Comparison of ENCODE assay signal across 14 cellular contexts in genomic region chr14:60965402-60965801, GRCh38. TPM values are rescaled to one million over a fixed set of nuclear protein-coding genes. Genes with fewer than 3 reads are reported as not detected.
DNase-seq lines count a peak whose midpoint lies in the region; TF ChIP-seq lines count a peak whose summit lies in the region.
"Had no signal": no experiment of that assay in that cellular context is flagged by ENCODE, and none has a peak within 500 bp of the region (broad histone marks: within the 10 kb centered on the region; RNA-seq: fewer than 3 reads in every experiment).

No MANE protein-coding gene starts in this region.

- DNase-seq in EL (peak; percentile 39), cardiac fibroblast (ENCODE audit: low read depth in 2 of 2) (peak; percentile 77), myocyte (ENCODE audit: low read depth) (peak; percentile 51), PC-9 (no peak), SW 1271 (lab: John Stamatoyannopoulos, UW) (no peak), AG20443 (ENCODE audit: low spot score) (no peak)
- DNase-seq: activated B cell treated with CpG ODN at 0.5 μM for 24 hours; activated naive CD4-positive, alpha-beta T cell; effector memory CD4-positive, alpha-beta T cell; naive thymus-derived CD8-positive, alpha-beta T cell; NCI-H510A; SHP77 treated with DMSO at 0.1 percent for 48 hours; stimulated activated CD4-positive, alpha-beta T cell treated with anti-CD3 and anti-CD28 coated beads, Interleukin-15, amount 100 ng/mL, for 24 hours had no signal

- POLR2A ChIA-PET in PC-9 (lab: Charles Lee; ENCODE audit: unreplicated experiment): interaction anchor here (0.6 kb wide), 1 partner anchor 244 kb away, joined by 11 read pairs; no protein-coding TSS in a partner anchor

- no peak for TF ChIP-seq CTCF in Loucy (conservative IDR thresholded peaks at IDR 0.05; ENCODE audit: low read length)
- TF ChIP-seq CTCF in cardiac fibroblast (IDR thresholded peaks at IDR 0.05; ENCODE audit: low read depth, low read length): no peak
- TF ChIP-seq CTCF in PC-9 (conservative IDR thresholded peaks at IDR 0.05): no peak

- no peak overlapping the region for H3K4me3 ChIP-seq in Loucy (ENCODE audit: low read length, poor library complexity, severe bottlenecking)
- no peak overlapping the region for H3K4me3 ChIP-seq in cardiac fibroblast (replicated peaks in 1 of 2; ENCODE audit: low read depth in 2 of 2, low read length in 2 of 2)
- H3K4me3 ChIP-seq in PC-9: no peak overlapping the region

- H3K79me2 ChIP-seq in Loucy (ENCODE audit: insufficient read depth, low read length): peaks cover 3% of the 10 kb centered on the region; the same call in 1 of the 2 replicates
- no peaks in the 10 kb centered on the region for H3K79me2 ChIP-seq in PC-9 (ENCODE audit: low read depth)

- H4K20me1 ChIP-seq in Loucy (ENCODE audit: insufficient read depth, low read length, poor library complexity, severe bottlenecking) (no peaks in the 10 kb centered on the region), PC-9 (ENCODE audit: insufficient read depth) (no peaks in the 10 kb centered on the region)

- H3K4me1 ChIP-seq in Loucy (ENCODE audit: insufficient read depth, low read length, poor library complexity, severe bottlenecking) (peaks cover 36% of the 10 kb centered on the region), PC-9 (replicated peaks; ENCODE audit: insufficient read depth) (no peaks in the 10 kb centered on the region)

- CTCF ChIA-PET in PC-9 (lab: Charles Lee): interaction anchor here (0.6 kb wide), 1 partner anchor 138 kb away, joined by 4 read pairs; no protein-coding TSS in a partner anchor

- no peaks in the 10 kb centered on the region for H3K27me3 ChIP-seq in Loucy (ENCODE audit: insufficient read depth, low read length, poor library complexity, severe bottlenecking)
- no peaks in the 10 kb centered on the region for H3K27me3 ChIP-seq in PC-9 (ENCODE audit: insufficient read depth, low read depth)

- BruUV-seq in PC-9 (replicated peaks; lab: Mats Ljungman, UMichigan): no TSS peak

- H3K9me3 ChIP-seq in Loucy (ENCODE audit: insufficient read depth, low read depth, low read length): no peaks in the 10 kb centered on the region
- H3K9me3 ChIP-seq in PC-9 (ENCODE audit: insufficient read depth, low read depth): no peaks in the 10 kb centered on the region

- intact Hi-C loops in PC-9 (cut with micrococcal nuclease; ENCODE audit: unreplicated experiment): no loop called here

- H3F3A ChIP-seq in Loucy (ENCODE audit: low read depth) (peaks cover 6% of the 10 kb centered on the region; the same call in 1 of the 2 replicates), PC-9 (ENCODE audit: insufficient read depth, low read depth) (no peaks in the 10 kb centered on the region; the same call in none of the 2 replicates)

- H3K9me2 ChIP-seq in Loucy (replicated peaks; ENCODE audit: low read depth, low read length) (no peaks in the 10 kb centered on the region), PC-9 (ENCODE audit: insufficient read depth) (no peaks in the 10 kb centered on the region)

- H3K36me3 ChIP-seq in Loucy (ENCODE audit: insufficient read depth, low read length) (peaks cover 4% of the 10 kb centered on the region; the same call in 1 of the 2 replicates), PC-9 (ENCODE audit: low read depth) (no peaks in the 10 kb centered on the region)

- H2AFZ ChIP-seq in Loucy (ENCODE audit: low read length) (no peak overlapping the region), PC-9 (no peak overlapping the region)

- H3K9ac ChIP-seq in Loucy (ENCODE audit: low read depth, low read length, poor library complexity, severe bottlenecking): no peak overlapping the region

- H3K4me2 ChIP-seq in Loucy (ENCODE audit: low read depth, low read length, poor library complexity, severe bottlenecking) (peak overlapping the region; percentile 54), PC-9 (no peak overlapping the region)

- no peak overlapping the region for H3K27ac ChIP-seq in PC-9

RNA-seq across cellular contexts. Expression of gene TRMT5, which starts 15.5 kb away (rescaled TPM):
- total RNA-seq in myocyte (15.6 and 24.5 TPM in 2 replicates), PC-9 (2021) (17.3 and 17.6 TPM in 2 replicates)
- polyA plus RNA-seq in myocyte (2012): 6.3 TPM

RNA-seq across cellular contexts. Expression of gene SLC38A6, which starts 15.6 kb away (rescaled TPM):
- total RNA-seq in myocyte (60.1 and 71.5 TPM in 2 replicates), PC-9 (2021) (44.7 and 45.5 TPM in 2 replicates)
- 30.3 TPM for polyA plus RNA-seq in myocyte (2012)

Comparison
In these comparisons a context has a peak if more than half of its experiments do, and no peak if none do; other contexts are left out.
1. DNase-seq: peak in EL (single experiment), cardiac fibroblast (2 of 2) and myocyte (single experiment); none in PC-9 (0 of 2), SW 1271 (0 of 2) and AG20443 (single experiment).